In genomic region chr2:218169757-218170546, GRCh38 we compare ENCODE assay signal across 22 cellular contexts. TPM values are rescaled to one million over a fixed set of nuclear protein-coding genes. Genes with fewer than 3 reads are reported as not detected.
DNase-seq lines count a peak whose midpoint lies in the region; ATAC-seq and TF ChIP-seq lines count a peak whose summit lies in the region.
"Had no signal": no experiment of that assay in that cellular context is flagged by ENCODE, and none has a peak within 500 bp of the region (broad histone marks: within the 10 kb centered on the region; RNA-seq: fewer than 3 reads in every experiment).

No MANE protein-coding gene starts in this region.

- H3K27me3 ChIP-seq in smooth muscle cell (ENCODE audit: low read depth), result no peaks in the 10 kb centered on the region
- no peaks in the 10 kb centered on the region for H3K27me3 ChIP-seq in lower lobe of right lung (ENCODE audit: low read depth)

- H3K27ac ChIP-seq in smooth muscle cell (ENCODE audit: low read depth) (no peak overlapping the region), lower lobe of right lung (no peak overlapping the region)
- H3K27ac ChIP-seq: thoracic aorta, VCaP had no signal

- H3K9ac ChIP-seq in smooth muscle cell (ENCODE audit: low read depth), result no peak overlapping the region

- peak overlapping the region; percentile 18 for H2AFZ ChIP-seq in smooth muscle cell (ENCODE audit: low read depth)

- DNase-seq in HCEC 1CT (peak; percentile 48), amniotic epithelial cell (ENCODE audit: low read depth) (peak; percentile 68), left kidney (ENCODE audit: low read depth, low spot score) (peak; percentile 37), smooth muscle cell (lab: John Stamatoyannopoulos, UW; ENCODE audit: unreplicated experiment) (no peak), iPS-NIHi11 (ENCODE audit: low spot score) (no peak), lower lobe of right lung (no peak), SW 1271 (lab: John Stamatoyannopoulos, UW) (no peak)
- DNase-seq: activated CD4-positive, alpha-beta T cell treated with anti-CD3 and anti-CD28 coated beads, Interleukin-2, amount 10 ng/mL, durations not matched to agents 24 days and 14 days; activated CD8-positive, alpha-beta memory T cell treated with anti-CD3 and anti-CD28 coated beads, Interleukin-2, amount 10 ng/mL, durations not matched to agents 7 days and 5 days; erythroblast; MM.1S; NCI-H1436; NCI-H510A treated with DMSO at 0.1 percent for 48 hours; posterior cingulate gyrus; RPMI8226; stimulated activated naive B cell treated with anti-CD40 and anti-IgM and Interleukin-4, amounts not matched to agents 10 μg/mL and 1 μg/mL and 100 μg/mL, for 72 hours had no signal

- no peaks in the 10 kb centered on the region for H3F3A ChIP-seq in smooth muscle cell (ENCODE audit: low read depth)

- H3K9me3 ChIP-seq in smooth muscle cell (replicated peaks; ENCODE audit: low read depth) (no peaks in the 10 kb centered on the region), lower lobe of right lung (no peaks in the 10 kb centered on the region)
- H3K9me3 ChIP-seq: thoracic aorta had no signal

- TF ChIP-seq CTCF in smooth muscle cell (IDR thresholded peaks at IDR 0.05; ENCODE audit: borderline replicate concordance, insufficient read depth, poor library complexity, severe bottlenecking) (no peak), lower lobe of right lung (IDR thresholded peaks at IDR 0.05) (no peak)

- H3K36me3 ChIP-seq in smooth muscle cell (ENCODE audit: low read depth), result no peaks in the 10 kb centered on the region
- H3K36me3 ChIP-seq in lower lobe of right lung, result no peaks in the 10 kb centered on the region
- H3K36me3 ChIP-seq: thoracic aorta had no signal

- no peaks in the 10 kb centered on the region for H3K4me1 ChIP-seq in smooth muscle cell (ENCODE audit: low read depth)
- peaks cover 6% of the 10 kb centered on the region for H3K4me1 ChIP-seq in lower lobe of right lung

- ATAC-seq in lower lobe of right lung, result no peak

- no peaks in the 10 kb centered on the region for H4K20me1 ChIP-seq in smooth muscle cell (ENCODE audit: low read depth)

- intact Hi-C loops in lower lobe of right lung (cut with DNase I), result no loop called here

- WGBS in smooth muscle cell (ENCODE audit: low lambda C conversion rate), result 79% methylated on average over 5 of the region's 5 CpGs

- no peak overlapping the region for H3K4me3 ChIP-seq in smooth muscle cell
- no peak overlapping the region for H3K4me3 ChIP-seq in lower lobe of right lung
- H3K4me3 ChIP-seq: GM23338, thoracic aorta had no signal

- no peaks in the 10 kb centered on the region for H3K79me2 ChIP-seq in smooth muscle cell (ENCODE audit: low read depth)

- no peak overlapping the region for H3K4me2 ChIP-seq in smooth muscle cell
- H3K4me2 ChIP-seq: GM23338 had no signal

RNA-seq across cellular contexts. Expression of gene CXCR1, which starts 3.2 kb away (rescaled TPM):
- total RNA-seq in smooth muscle cell (not detected in 2 replicates), lower lobe of right lung (10.4 TPM)
- polyA plus RNA-seq in smooth muscle cell, result not detected in 2 replicates
- total RNA-seq: activated CD4-positive, alpha-beta T cell treated with anti-CD3 and anti-CD28 coated beads, Interleukin-2, amount 10 ng/mL, durations not matched to agents 24 days and 14 days; activated naive CD4-positive, alpha-beta T cell treated with anti-CD3 and anti-CD28 coated beads, Interleukin-2, amount 50 U/mL, for 72 hours; astrocyte; GM23338; kidney epithelial cell had no signal
- polyA plus RNA-seq: GM23338 had no signal

RNA-seq across cellular contexts. Expression of gene CXCR2, which starts 44.1 kb away (rescaled TPM):
- total RNA-seq in smooth muscle cell (not detected in 2 replicates), lower lobe of right lung (20.1 TPM)
- polyA plus RNA-seq in smooth muscle cell, result 0.24 TPM in 1 of 2 replicates, not detected in the other
- total RNA-seq: kidney epithelial cell had no signal

RNA-seq across cellular contexts. Expression of gene ARPC2, which starts 47.0 kb away (rescaled TPM):
- total RNA-seq in smooth muscle cell (645 and 653 TPM in 2 replicates), lower lobe of right lung (382 TPM)
- polyA plus RNA-seq in smooth muscle cell, result 858 and 872 TPM in 2 replicates

Comparison
In these comparisons a context has a peak if more than half of its experiments do, and no peak if none do; other contexts are left out.
1. DNase-seq: peak in HCEC 1CT (single experiment), amniotic epithelial cell (single experiment) and left kidney (single experiment); none in smooth muscle cell (single experiment), iPS-NIHi11 (single experiment), lower lobe of right lung (single experiment) and SW 1271 (0 of 2).
2. RNA of gene CXCR1, which starts 3.2 kb away (total RNA-seq): 10.4 TPM in lower lobe of right lung (single experiment); not detected in smooth muscle cell; every median in the first group is over 10 times any median in the second.
3. RNA of gene CXCR2, which starts 44.1 kb away (total RNA-seq): 20.1 TPM in lower lobe of right lung (single experiment); not detected in smooth muscle cell; every median in the first group is over 10 times any median in the second.